In the genomic region with DNA sequence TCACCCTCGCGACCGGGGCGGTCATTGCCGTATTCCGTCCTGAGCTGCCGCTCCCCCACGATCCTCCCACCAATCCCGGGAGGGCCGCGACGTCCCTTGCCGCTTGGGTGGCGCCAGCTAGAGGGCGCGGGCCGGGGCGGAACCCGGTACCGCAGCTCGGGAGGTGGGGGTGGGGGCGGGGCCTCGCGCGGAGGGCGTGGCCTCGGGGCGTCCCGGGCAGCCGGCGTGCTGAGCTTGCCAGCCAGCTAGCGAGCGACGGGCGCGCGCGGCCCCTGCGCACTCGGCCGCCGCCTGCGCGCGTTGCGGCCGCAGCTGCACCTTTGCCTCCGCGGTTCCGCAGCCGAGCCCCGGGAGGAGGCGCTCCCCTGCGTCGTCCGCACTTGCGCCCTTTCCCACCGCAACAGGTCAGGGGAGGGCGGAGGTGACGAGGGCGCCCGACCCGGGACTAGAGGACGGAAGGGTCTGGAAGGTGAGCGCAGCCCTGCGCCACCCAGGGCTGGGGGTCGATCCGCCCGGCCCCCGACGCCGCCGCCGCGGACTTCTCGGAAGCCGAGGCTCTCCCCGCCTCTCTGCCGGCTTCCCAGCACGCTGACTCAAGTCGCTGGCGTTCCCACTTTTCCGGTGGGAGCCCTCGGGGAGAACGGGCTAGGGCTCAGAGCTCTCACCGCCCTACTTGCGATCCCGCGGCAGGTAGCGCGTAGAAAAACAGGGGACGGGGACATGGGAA, we compare ENCODE assay signal across 8 cellular contexts. TPM values are rescaled to one million over a fixed set of nuclear protein-coding genes. Genes with fewer than 3 reads are reported as not detected.
DNase-seq lines count a peak whose midpoint lies in the region; ATAC-seq, FAIRE-seq and TF ChIP-seq lines count a peak whose summit lies in the region.

A gene with protein sequence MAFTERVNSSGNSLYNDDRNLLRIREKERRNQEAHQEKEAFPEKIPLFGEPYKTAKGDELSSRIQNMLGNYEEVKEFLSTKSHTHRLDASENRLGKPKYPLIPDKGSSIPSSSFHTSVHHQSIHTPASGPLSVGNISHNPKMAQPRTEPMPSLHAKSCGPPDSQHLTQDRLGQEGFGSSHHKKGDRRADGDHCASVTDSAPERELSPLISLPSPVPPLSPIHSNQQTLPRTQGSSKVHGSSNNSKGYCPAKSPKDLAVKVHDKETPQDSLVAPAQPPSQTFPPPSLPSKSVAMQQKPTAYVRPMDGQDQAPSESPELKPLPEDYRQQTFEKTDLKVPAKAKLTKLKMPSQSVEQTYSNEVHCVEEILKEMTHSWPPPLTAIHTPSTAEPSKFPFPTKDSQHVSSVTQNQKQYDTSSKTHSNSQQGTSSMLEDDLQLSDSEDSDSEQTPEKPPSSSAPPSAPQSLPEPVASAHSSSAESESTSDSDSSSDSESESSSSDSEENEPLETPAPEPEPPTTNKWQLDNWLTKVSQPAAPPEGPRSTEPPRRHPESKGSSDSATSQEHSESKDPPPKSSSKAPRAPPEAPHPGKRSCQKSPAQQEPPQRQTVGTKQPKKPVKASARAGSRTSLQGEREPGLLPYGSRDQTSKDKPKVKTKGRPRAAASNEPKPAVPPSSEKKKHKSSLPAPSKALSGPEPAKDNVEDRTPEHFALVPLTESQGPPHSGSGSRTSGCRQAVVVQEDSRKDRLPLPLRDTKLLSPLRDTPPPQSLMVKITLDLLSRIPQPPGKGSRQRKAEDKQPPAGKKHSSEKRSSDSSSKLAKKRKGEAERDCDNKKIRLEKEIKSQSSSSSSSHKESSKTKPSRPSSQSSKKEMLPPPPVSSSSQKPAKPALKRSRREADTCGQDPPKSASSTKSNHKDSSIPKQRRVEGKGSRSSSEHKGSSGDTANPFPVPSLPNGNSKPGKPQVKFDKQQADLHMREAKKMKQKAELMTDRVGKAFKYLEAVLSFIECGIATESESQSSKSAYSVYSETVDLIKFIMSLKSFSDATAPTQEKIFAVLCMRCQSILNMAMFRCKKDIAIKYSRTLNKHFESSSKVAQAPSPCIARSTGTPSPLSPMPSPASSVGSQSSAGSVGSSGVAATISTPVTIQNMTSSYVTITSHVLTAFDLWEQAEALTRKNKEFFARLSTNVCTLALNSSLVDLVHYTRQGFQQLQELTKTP (plus strand): TSS at position 240 of the 727 bp plus-strand sequence. CDS start 13,523 bp downstream, outside the sequence.

- TF ChIP-seq POLR2A in GM12892 (IDR thresholded peaks at IDR 0.05; ENCODE audit: low read depth, low read length) = peak; percentile 89
- TF ChIP-seq POLR2A in adrenal gland (IDR thresholded peaks at IDR 0.05) = peak; percentile 89 to 96

- 0 to 1% (median 1%) methylated on average over 46 to 92 of the region's 92 CpGs; no CpG with 5 or more reads in 1 of the 4 donors for WGBS in adrenal gland, 4 donors
- 0% methylated on average over 62 to 92 of the region's 92 CpGs for WGBS in psoas muscle, 3 donors

- H3K36me3 ChIP-seq in adrenal gland (replicated peaks in 1 of 2) (no peaks in the 10 kb centered on the region), psoas muscle (ENCODE audit: insufficient read depth in 1 of 2, low read depth in 1 of 2) (peaks cover 0 to 25% of the 10 kb centered on the region in 2 donors)

- intact Hi-C loops in adrenal gland (cut with DNase I) (loop anchor here (5.0 to 10.0 kb wide), 3 partner anchors 70 to 157 kb away; no protein-coding TSS in a partner anchor), left cardiac atrium (cut with DNase I) (loop anchor here (5.0 kb wide), 2 partner anchors 72 to 162 kb away; no protein-coding TSS in a partner anchor), psoas muscle (cut with DNase I) (loop anchor here (1.0 to 10.0 kb wide), 3 partner anchors 72 to 280 kb away; no protein-coding TSS in a partner anchor)

- no peaks in the 10 kb centered on the region for H3K27me3 ChIP-seq in adrenal gland
- H3K27me3 ChIP-seq in psoas muscle (ENCODE audit: insufficient read depth in 3 of 3, low read length in 2 of 3) = no peaks in the 10 kb centered on the region

- H3K27ac ChIP-seq in adrenal gland (peak within 1 kb of the TSS; percentile 91 to 100 (median 98)), psoas muscle (peak within 1 kb of the TSS; percentile 98)

- FAIRE-seq in GM12892 (lab: Jason Lieb, UNC) (peak; percentile 98), urothelium cell line (lab: Jason Lieb, UNC) (peak; percentile 93)

- H3K4me3 ChIP-seq in adrenal gland (peak within 1 kb of the TSS; percentile 35 to 98 (median 93)), psoas muscle (peak within 1 kb of the TSS; percentile 86)

- H3K9me3 ChIP-seq in adrenal gland (replicated peaks in 1 of 3) (no peaks in the 10 kb centered on the region), psoas muscle (no peaks in the 10 kb centered on the region)

- DNase-seq in GM12892 (ENCODE audit: insufficient read length) (peak; percentile 76), NCI-H146 (lab: John Stamatoyannopoulos, UW) (peak; percentile 49), T-helper 1 cell (peak; percentile 78 to 94 (median 84)), adrenal gland (peak; percentile 93 to 97 (median 95)), left cardiac atrium (peak; percentile 95), psoas muscle (peak; percentile 94 to 98), urothelium cell line (ENCODE audit: low spot score) (peak; percentile 96)

- peak; percentile 29 to 72 (median 49) for TF ChIP-seq CTCF in adrenal gland (IDR thresholded peaks at IDR 0.05)
- peak; percentile 52 for TF ChIP-seq CTCF in psoas muscle (IDR thresholded peaks at IDR 0.05)

- peaks cover 27 to 46% of the 10 kb centered on the region in 2 donors for H3K4me1 ChIP-seq in adrenal gland (replicated peaks in 1 of 2)
- peaks cover 33% of the 10 kb centered on the region for H3K4me1 ChIP-seq in psoas muscle

- ATAC-seq in HG02852 (IDR thresholded peaks at IDR 0.05; ENCODE audit: unreplicated experiment) (peak; percentile 44), left cardiac atrium (peak; percentile 95 to 96), psoas muscle (peak; percentile 88 to 95 (median 90))

RNA-seq across cellular contexts. Expression of the gene that starts here (rescaled TPM):
- polyA plus RNA-seq in GM12892 (2012; ENCODE audit: missing spikeins) = 27.9 TPM
- 100 to 1,000 TPM in 1 of 8 donors, 10 to 100 TPM in 7; 42.1 to 109 (median 63.3) TPM for total RNA-seq in adrenal gland
- polyA plus RNA-seq in adrenal gland = 10 to 100 TPM in 2 of 3 donors, 1 to 10 TPM in 1; 9.9 to 44.1 (median 26.2) TPM
- total RNA-seq in left cardiac atrium = 10 to 100 TPM; 68.1 to 78.4 TPM
- total RNA-seq in psoas muscle = 100 to 1,000 TPM; 118 to 149 (median 122) TPM
- 100 to 1,000 TPM in 2 of 3 donors, 10 to 100 TPM in 1; 62.7 to 171 (median 115) TPM for polyA plus RNA-seq in psoas muscle

Comparison
In these comparisons a context has a peak if more than half of its experiments do, and no peak if none do; other contexts are left out.
1. Peak in every context shown above with its lines: DNase-seq, ATAC-seq, H3K4me3 ChIP-seq and H3K27ac ChIP-seq.
2. ATAC-seq: peak in every context shown above with its lines; median percentile 96 in left cardiac atrium; 90 in psoas muscle; 44 in HG02852.